In genomic region chr4:181971973-181972372, GRCh38 we compare ENCODE assay signal across 17 cellular contexts.
A peak's percentile ranks its signal among the peaks of the same experiment; 100 is the strongest.
DNase-seq lines count a peak whose midpoint lies in the region; ATAC-seq and TF ChIP-seq lines count a peak whose summit lies in the region.
"Had no signal": no experiment of that assay in that cellular context is flagged by ENCODE, and none has a peak within 500 bp of the region (broad histone marks: within the 10 kb centered on the region; RNA-seq: fewer than 3 reads in every experiment).

No MANE protein-coding gene starts in this region.

- H2AFZ ChIP-seq in OCI-LY3 (ENCODE audit: low read depth, low read length) = peak overlapping the region; percentile 30; the same call in 1 of the 2 replicates

- H3K36me3 Mint-ChIP-seq in stimulated activated memory B cell treated with anti-CD40 and anti-IgM and Interleukin-4, amounts not matched to agents 10 μg/mL and 1 μg/mL and 100 μg/mL, for 72 hours = no peaks in the 10 kb centered on the region
- H3K36me3 Mint-ChIP-seq: activated naive CD4-positive, alpha-beta T cell treated with anti-CD3 and anti-CD28 coated beads, Interleukin-2, amount 50 U/mL, for 24 hours; type B pancreatic cell had no signal

- WGBS in heart right ventricle, 2 donors = 54 to 59% methylated on average over 3 of the region's 3 CpGs

- H3K4me3 ChIP-seq in heart right ventricle = no peak overlapping the region
- no peak overlapping the region for H3K4me3 ChIP-seq in OCI-LY3 (ENCODE audit: low read length)
- no peak overlapping the region for H3K4me3 ChIP-seq in fibroblast of mammary gland (ENCODE audit: control insufficient read depth, low read depth, low read length)

- no peak overlapping the region for H3K4me3 Mint-ChIP-seq in stimulated activated memory B cell treated with anti-CD40 and anti-IgM and Interleukin-4, amounts not matched to agents 10 μg/mL and 1 μg/mL and 100 μg/mL, for 72 hours
- H3K4me3 Mint-ChIP-seq: activated naive CD4-positive, alpha-beta T cell treated with anti-CD3 and anti-CD28 coated beads, Interleukin-2, amount 50 U/mL, for 24 hours; type B pancreatic cell had no signal

- H3K4me1 ChIP-seq in heart right ventricle (no peaks in the 10 kb centered on the region), OCI-LY3 (ENCODE audit: low read length) (peaks cover 20% of the 10 kb centered on the region)

- peaks cover 10% of the 10 kb centered on the region for H3K4me1 Mint-ChIP-seq in stimulated activated memory B cell treated with anti-CD40 and anti-IgM and Interleukin-4, amounts not matched to agents 10 μg/mL and 1 μg/mL and 100 μg/mL, for 72 hours
- H3K4me1 Mint-ChIP-seq: activated naive CD4-positive, alpha-beta T cell treated with anti-CD3 and anti-CD28 coated beads, Interleukin-2, amount 50 U/mL, for 24 hours had no signal

- H3K27me3 ChIP-seq in heart right ventricle (no peaks in the 10 kb centered on the region), OCI-LY3 (ENCODE audit: low read depth, low read length) (no peaks in the 10 kb centered on the region)

- H3K27ac ChIP-seq in heart right ventricle (no peak overlapping the region), OCI-LY3 (ENCODE audit: low read length) (no peak overlapping the region)

- H3K27me3 Mint-ChIP-seq in stimulated activated memory B cell treated with anti-CD40 and anti-IgM and Interleukin-4, amounts not matched to agents 10 μg/mL and 1 μg/mL and 100 μg/mL, for 72 hours = no peaks in the 10 kb centered on the region
- H3K27me3 Mint-ChIP-seq: activated naive CD4-positive, alpha-beta T cell treated with anti-CD3 and anti-CD28 coated beads, Interleukin-2, amount 50 U/mL, for 24 hours; type B pancreatic cell had no signal

- no peaks in the 10 kb centered on the region for H3K79me2 ChIP-seq in OCI-LY3 (ENCODE audit: low read length)

- peak overlapping the region; percentile 43 for H3K4me2 ChIP-seq in OCI-LY3 (ENCODE audit: low read length)

- DNase-seq in Right ventricle myocardium superior (peak; percentile 45), heart right ventricle (no peak), fibroblast of mammary gland (ENCODE audit: low read depth) (peak; percentile 77), SIG-M5 treated with dmso at 0.1 percent for 504 hours (lab: John Stamatoyannopoulos, UW; ENCODE audit: unreplicated experiment) (no peak)
- no peak for DNase-seq in stimulated activated CD4-positive, alpha-beta T cell treated with anti-CD3 and anti-CD28 coated beads, Interleukin-15, amount 100 ng/mL, for 24 hours
- DNase-seq: activated CD4-positive, alpha-beta T cell treated with anti-CD3 and anti-CD28 coated beads, Interleukin-2, amount 50 U/mL, for 1 hour; NCI-H2081; NCI-H510A treated with DMSO at 0.1 percent for 48 hours; stimulated activated CD4-positive, alpha-beta T cell treated with anti-CD3 and anti-CD28 coated beads, Interleukin-12 subunit alpha, Interleukin-12 subunit beta, amount 100 ng/mL, for 4 hours; stimulated activated naive CD4-positive, alpha-beta T cell treated with Interleukin-2 at 50 U/mL for 16 hours had no signal

- intact Hi-C loops in Right ventricle myocardium superior (cut with DNase I) (no loop called here), heart right ventricle (cut with DNase I) (no loop called here)

- H3K36me3 ChIP-seq in heart right ventricle (no peaks in the 10 kb centered on the region), OCI-LY3 (replicated peaks; ENCODE audit: low read depth, low read length) (no peaks in the 10 kb centered on the region)

- H4K20me1 ChIP-seq in OCI-LY3 (ENCODE audit: insufficient read depth, low read length) = no peaks in the 10 kb centered on the region

- ATAC-seq in Right ventricle myocardium superior (ENCODE audit: poor library complexity) = peak; percentile 48
- ATAC-seq in heart right ventricle = no peak
- ATAC-seq in stimulated activated memory B cell treated with anti-CD40 and anti-IgM and Interleukin-4, amounts not matched to agents 10 μg/mL and 1 μg/mL and 100 μg/mL, for 72 hours = no peak
- no peak for ATAC-seq in HG03175 (IDR thresholded peaks at IDR 0.05; ENCODE audit: unreplicated experiment)
- ATAC-seq: HCT116, left lobe of liver had no signal

- TF ChIP-seq CTCF in heart right ventricle (IDR thresholded peaks at IDR 0.05) (no peak), OCI-LY3 (IDR thresholded peaks at IDR 0.05; ENCODE audit: low read depth, low read length) (no peak), fibroblast of mammary gland (conservative IDR thresholded peaks at IDR 0.05; ENCODE audit: control insufficient read depth, insufficient read depth, low read depth, low read length) (no peak)

- peak overlapping the region; percentile 44 for H3K27ac Mint-ChIP-seq in stimulated activated memory B cell treated with anti-CD40 and anti-IgM and Interleukin-4, amounts not matched to agents 10 μg/mL and 1 μg/mL and 100 μg/mL, for 72 hours
- H3K27ac Mint-ChIP-seq: activated naive CD4-positive, alpha-beta T cell treated with anti-CD3 and anti-CD28 coated beads, Interleukin-2, amount 50 U/mL, for 24 hours; type B pancreatic cell had no signal

- no peak overlapping the region for H3K9ac ChIP-seq in OCI-LY3 (ENCODE audit: low read length)

- H3K9me3 ChIP-seq in heart right ventricle = peaks cover 0 to 12% (median 0%) of the 10 kb centered on the region in 11 donors
- H3K9me3 ChIP-seq in OCI-LY3 (ENCODE audit: insufficient read depth, low read length) = no peaks in the 10 kb centered on the region

- no peaks in the 10 kb centered on the region for H3K9me3 Mint-ChIP-seq in stimulated activated memory B cell treated with anti-CD40 and anti-IgM and Interleukin-4, amounts not matched to agents 10 μg/mL and 1 μg/mL and 100 μg/mL, for 72 hours
- H3K9me3 Mint-ChIP-seq: activated naive CD4-positive, alpha-beta T cell treated with anti-CD3 and anti-CD28 coated beads, Interleukin-2, amount 50 U/mL, for 24 hours; type B pancreatic cell had no signal

Comparison
In these comparisons a context has a peak if more than half of its experiments do, and no peak if none do; other contexts are left out.
1. DNase-seq: peak in Right ventricle myocardium superior (single experiment) and fibroblast of mammary gland (single experiment); none in heart right ventricle (0 of 2), SIG-M5 treated with dmso at 0.1 percent for 504 hours (single experiment) and stimulated activated CD4-positive, alpha-beta T cell treated with anti-CD3 and anti-CD28 coated beads, Interleukin-15, amount 100 ng/mL, for 24 hours (single experiment).